In the genomic region with DNA sequence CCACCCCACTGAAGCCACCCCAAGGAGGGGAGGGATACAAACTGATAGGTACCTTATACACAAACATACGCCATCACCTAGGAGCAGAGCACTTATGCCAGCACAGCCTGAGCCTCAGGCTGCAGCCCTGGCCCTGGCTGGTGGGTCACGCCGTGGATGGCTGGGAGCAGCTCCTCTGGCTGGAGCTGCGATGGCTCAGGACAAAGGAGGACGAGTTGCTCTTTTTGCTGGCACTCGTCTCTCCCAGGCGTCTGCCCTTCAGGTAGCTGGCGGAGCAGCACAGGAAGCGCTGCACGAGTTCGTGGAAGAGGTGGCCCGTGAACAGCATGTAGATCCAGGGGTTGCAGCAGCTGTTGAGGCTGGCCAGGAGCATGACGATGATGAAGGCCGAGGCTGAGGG, we compare ENCODE assay signal across 23 cellular contexts. TPM values are rescaled to one million over a fixed set of nuclear protein-coding genes. Genes with fewer than 3 reads are reported as not detected.
DNase-seq lines count a peak whose midpoint lies in the region; ATAC-seq and TF ChIP-seq lines count a peak whose summit lies in the region.
"Had no signal": no experiment of that assay in that cellular context is flagged by ENCODE, and none has a peak within 500 bp of the region (broad histone marks: within the 10 kb centered on the region; RNA-seq: fewer than 3 reads in every experiment).

No MANE protein-coding gene starts in this region.

- no CpG with 5 or more reads among the region's 14 CpGs for WGBS in trophoblast cell (ENCODE audit: extremely low coverage, insufficient coverage, insufficient read length)

- no peak overlapping the region for H3K27ac ChIP-seq in trophoblast cell (ENCODE audit: low read depth, low read length)
- H3K27ac ChIP-seq: A549; BLaER1 treated with 17β-estradiol and CSF1 and Interleukin-3, amounts not matched to agents 10 nM and 100 nM had no signal

- no peak overlapping the region for H2AFZ ChIP-seq in trophoblast cell (ENCODE audit: insufficient read depth, low read length, poor library complexity)
- H2AFZ ChIP-seq: GM23338 had no signal

- no peak for TF ChIP-seq CTCF in natural killer cell (IDR thresholded peaks at IDR 0.05)
- TF ChIP-seq CTCF in neural crest cell (conservative IDR thresholded peaks at IDR 0.05), result no peak

- no peak overlapping the region for H4K12ac ChIP-seq in trophoblast cell (ENCODE audit: low read depth, low read length)

- no peaks in the 10 kb centered on the region for H3K9me3 Mint-ChIP-seq in natural killer cell treated with Interleukin-12 subunit alpha and Interleukin-12 subunit beta and Interleukin-15 and Interleukin-18, amount 100 ng/mL, for 72 hours
- H3K9me3 Mint-ChIP-seq in natural killer cell, result no peaks in the 10 kb centered on the region
- H3K9me3 Mint-ChIP-seq in neural crest cell, result no peaks in the 10 kb centered on the region
- H3K9me3 Mint-ChIP-seq: CD14-positive monocyte; CD4-positive, alpha-beta T cell; CD8-positive, alpha-beta memory T cell; GM23338 had no signal

- no peak overlapping the region for H3K4me2 ChIP-seq in trophoblast cell (ENCODE audit: low read length)
- H3K4me2 ChIP-seq: A549; BLaER1 treated with 17β-estradiol and CSF1 and Interleukin-3, amounts not matched to agents 10 nM and 100 nM; GM23338 had no signal

- H3K4me1 ChIP-seq in trophoblast cell (ENCODE audit: control insufficient read depth in 1 of 2, insufficient read depth in 2 of 2, low read length in 2 of 2), result no peaks in the 10 kb centered on the region
- H3K4me1 ChIP-seq: A549; BE2C; BLaER1 treated with 17β-estradiol and CSF1 and Interleukin-3, amounts not matched to agents 10 nM and 100 nM; HAP-1 had no signal

- no peak overlapping the region for H2BK120ac ChIP-seq in trophoblast cell (ENCODE audit: insufficient read depth, low read length, poor library complexity)

- H3K23ac ChIP-seq in trophoblast cell (ENCODE audit: low read length), result no peak overlapping the region

- H3K36me3 ChIP-seq in trophoblast cell (ENCODE audit: control insufficient read depth in 1 of 2, insufficient read depth in 2 of 2, low read length in 2 of 2), result peaks cover 2 to 3% of the 10 kb centered on the region in 2 experiments
- H3K36me3 ChIP-seq: BE2C, HAP-1 had no signal

- H3K4me1 Mint-ChIP-seq in natural killer cell treated with Interleukin-12 subunit alpha and Interleukin-12 subunit beta and Interleukin-15 and Interleukin-18, amount 100 ng/mL, for 72 hours (ENCODE audit: low read depth in 2 of 2), result no peaks in the 10 kb centered on the region
- H3K4me1 Mint-ChIP-seq in natural killer cell (no peaks in the 10 kb centered on the region), neural crest cell (peaks cover 10% of the 10 kb centered on the region)
- H3K4me1 Mint-ChIP-seq: CD14-positive monocyte; CD8-positive, alpha-beta memory T cell; GM23338 had no signal

- H3K4me3 ChIP-seq in trophoblast cell (ENCODE audit: low read depth, low read length), result peak overlapping the region; percentile 21
- H3K4me3 ChIP-seq: A549; BLaER1 treated with 17β-estradiol and CSF1 and Interleukin-3, amounts not matched to agents 10 nM and 100 nM; GM12878; GM23338; HAP-1 had no signal

- H4K91ac ChIP-seq in trophoblast cell (ENCODE audit: low read depth, low read length), result no peak overlapping the region

- H3K79me2 ChIP-seq in trophoblast cell (ENCODE audit: control insufficient read depth, insufficient read depth, low read length, poor library complexity), result no peaks in the 10 kb centered on the region

- no peak for ATAC-seq in natural killer cell treated with Interleukin-12 subunit alpha and Interleukin-12 subunit beta and Interleukin-15 and Interleukin-18, amount 100 ng/mL, for 72 hours
- ATAC-seq in natural killer cell, result no peak
- ATAC-seq: A549, GM12878, GM23338 had no signal

- no peak overlapping the region for H3K4me3 Mint-ChIP-seq in natural killer cell treated with Interleukin-12 subunit alpha and Interleukin-12 subunit beta and Interleukin-15 and Interleukin-18, amount 100 ng/mL, for 72 hours
- H3K4me3 Mint-ChIP-seq in natural killer cell (no peak overlapping the region), neural crest cell (no peak overlapping the region)
- H3K4me3 Mint-ChIP-seq: CD14-positive monocyte; CD4-positive, alpha-beta T cell; CD8-positive, alpha-beta memory T cell; GM23338 had no signal

- peak overlapping the region; percentile 29 for H3K9ac ChIP-seq in trophoblast cell (ENCODE audit: low read length)
- H3K9ac ChIP-seq: BLaER1 treated with 17β-estradiol and CSF1 and Interleukin-3, amounts not matched to agents 10 nM and 100 nM had no signal

- no peaks in the 10 kb centered on the region for H3K79me1 ChIP-seq in trophoblast cell (ENCODE audit: low read length)

- H3K14ac ChIP-seq in trophoblast cell (ENCODE audit: low read length), result no peak overlapping the region

- no peak overlapping the region for H4K8ac ChIP-seq in trophoblast cell (ENCODE audit: low read depth, low read length)

- H3K4ac ChIP-seq in trophoblast cell (ENCODE audit: low read depth, low read length), result no peak overlapping the region

- peak; percentile 51 for DNase-seq in natural killer cell treated with Interleukin-12 subunit alpha and Interleukin-12 subunit beta and Interleukin-15 and Interleukin-18, amount 100 ng/mL, for 72 hours (ENCODE audit: low spot score)
- no peak for DNase-seq in natural killer cell
- DNase-seq in neural crest cell (ENCODE audit: low read depth, low spot score), result no peak
- DNase-seq in trophoblast cell, result no peak
- no peak for DNase-seq in erythroblast (lab: John Stamatoyannopoulos, UW)
- DNase-seq in RPMI8226, result no peak
- no peak for DNase-seq in H4 (ENCODE audit: low spot score)
- DNase-seq: 8988T; ACHN; AML-193; BE2C; CD4-positive, alpha-beta T cell; CD8-positive, alpha-beta memory T cell; DMS 273 treated with DMSO at 0.1 percent for 48 hours; DMS79; EL; GDM1 had no signal

- H3K36me3 Mint-ChIP-seq in natural killer cell treated with Interleukin-12 subunit alpha and Interleukin-12 subunit beta and Interleukin-15 and Interleukin-18, amount 100 ng/mL, for 72 hours, result no peaks in the 10 kb centered on the region
- H3K36me3 Mint-ChIP-seq in natural killer cell, result no peaks in the 10 kb centered on the region
- H3K36me3 Mint-ChIP-seq in neural crest cell (ENCODE audit: low read depth), result peaks cover 6% of the 10 kb centered on the region
- H3K36me3 Mint-ChIP-seq: CD14-positive monocyte had no signal

- H3K27ac Mint-ChIP-seq in natural killer cell treated with Interleukin-12 subunit alpha and Interleukin-12 subunit beta and Interleukin-15 and Interleukin-18, amount 100 ng/mL, for 72 hours, result no peak overlapping the region
- H3K27ac Mint-ChIP-seq in natural killer cell (no peak overlapping the region), neural crest cell (ENCODE audit: unreplicated experiment) (peak overlapping the region; percentile 13)
- H3K27ac Mint-ChIP-seq: CD14-positive monocyte; CD4-positive, alpha-beta T cell; CD8-positive, alpha-beta memory T cell; GM23338 had no signal

- H3K27me3 ChIP-seq in trophoblast cell (ENCODE audit: insufficient read depth, low read length), result no peaks in the 10 kb centered on the region
- H3K27me3 ChIP-seq: BE2C; BLaER1 treated with 17β-estradiol and CSF1 and Interleukin-3, amounts not matched to agents 10 nM and 100 nM had no signal

- H2BK5ac ChIP-seq in trophoblast cell (ENCODE audit: low read depth, low read length, poor library complexity), result no peak overlapping the region

- TF ChIP-seq POLR2A in erythroblast (IDR thresholded peaks at IDR 0.05; ENCODE audit: low read length), result no peak

- no peak overlapping the region for H2BK12ac ChIP-seq in trophoblast cell (ENCODE audit: low read length)

- peaks cover 0 to 4% of the 10 kb centered on the region in 2 donors for H3K27me3 Mint-ChIP-seq in natural killer cell treated with Interleukin-12 subunit alpha and Interleukin-12 subunit beta and Interleukin-15 and Interleukin-18, amount 100 ng/mL, for 72 hours
- H3K27me3 Mint-ChIP-seq in natural killer cell (ENCODE audit: low read depth in 2 of 2) (no peaks in the 10 kb centered on the region), neural crest cell (ENCODE audit: low read depth) (no peaks in the 10 kb centered on the region)

- no peak overlapping the region for H2AK5ac ChIP-seq in trophoblast cell (ENCODE audit: low read length)

- intact Hi-C loops in natural killer cell (cut with micrococcal nuclease), result no loop called here

- H3K9me3 ChIP-seq in trophoblast cell (ENCODE audit: insufficient read depth, low read depth, low read length), result no peaks in the 10 kb centered on the region
- H3K9me3 ChIP-seq: A549; BE2C; BLaER1 treated with 17β-estradiol and CSF1 and Interleukin-3, amounts not matched to agents 10 nM and 100 nM; HAP-1 had no signal

- H3K18ac ChIP-seq in trophoblast cell (ENCODE audit: low read length), result no peak overlapping the region

RNA-seq across cellular contexts. Expression of gene OXTR, which starts 16.6 kb away (rescaled TPM):
- 1 to 10 TPM; 1.8 to 2.7 TPM for total RNA-seq in natural killer cell treated with Interleukin-12 subunit alpha and Interleukin-12 subunit beta and Interleukin-15 and Interleukin-18, amount 100 ng/mL, for 72 hours
- under 1 TPM; 0.14 to 0.33 (median 0.16) TPM for total RNA-seq in natural killer cell
- total RNA-seq in neural crest cell, result 5.3 and 7.9 TPM in 2 replicates
- polyA plus RNA-seq in trophoblast cell (2013), result 9.8 and 10.8 TPM in 2 replicates
- total RNA-seq in H4 (2014; rRNA removed; shearing (Covaris generic)), result 0.12 and 0.27 TPM in 2 replicates

RNA-seq across cellular contexts. Expression of gene CAV3, which starts 19.2 kb away (rescaled TPM):
- total RNA-seq in natural killer cell treated with Interleukin-12 subunit alpha and Interleukin-12 subunit beta and Interleukin-15 and Interleukin-18, amount 100 ng/mL, for 72 hours, result not detected
- total RNA-seq in natural killer cell, result not detected
- not detected in 2 replicates for total RNA-seq in neural crest cell
- not detected in 2 replicates for polyA plus RNA-seq in trophoblast cell (2013)
- total RNA-seq in H4 (2014; rRNA removed; shearing (Covaris generic)), result not detected in 2 replicates
- total RNA-seq: CD4-positive, alpha-beta T cell; CD8-positive, alpha-beta memory T cell; GM12878; GM23338 had no signal
- polyA plus RNA-seq: A549; CD14-positive monocyte; CD8-positive, alpha-beta memory T cell; GM12878; GM23338 had no signal
